Comparison of ENCODE assay signal across 34 cellular contexts in genomic region chr6:18634912-18635311, GRCh38.
"Had no signal": no experiment of that assay in that cellular context is flagged by ENCODE, and none has a peak within 500 bp of the region (broad histone marks: within the 10 kb centered on the region; RNA-seq: fewer than 3 reads in every experiment).

No MANE protein-coding gene starts in this region.

- H3K27me3 Mint-ChIP-seq: activated CD4-positive, alpha-beta memory T cell treated with anti-CD3 and anti-CD28 coated beads for 36 hours; activated CD4-positive, alpha-beta T cell treated with anti-CD3 and anti-CD28 coated beads, Interleukin-2, amount 10 ng/mL, durations not matched to agents 24 days and 14 days; activated CD8-positive, alpha-beta T cell treated with anti-CD3 and anti-CD28 coated beads for 36 hours; activated naive CD4-positive, alpha-beta T cell treated with anti-CD3 and anti-CD28 coated beads, Interleukin-2, amount 10 ng/mL, durations not matched to agents 7 days and 5 days; activated naive CD4-positive, alpha-beta T cell treated with anti-CD3 and anti-CD28 coated beads, Interleukin-2, amount 50 U/mL, for 24 hours; activated naive CD8-positive, alpha-beta T cell treated with anti-CD3 and anti-CD28 coated beads, Interleukin-2, amount 10 ng/mL, durations not matched to agents 7 days and 5 days; activated T-cell treated with anti-CD3 and anti-CD28 coated beads, Interleukin-2, amount 50 U/mL, for 24 hours; central memory CD8-positive, alpha-beta T cell had no signal

- H3K27ac Mint-ChIP-seq: activated B cell treated with CpG ODN at 0.5 μM for 24 hours; activated CD4-positive, alpha-beta memory T cell treated with anti-CD3 and anti-CD28 coated beads for 36 hours; activated CD4-positive, alpha-beta T cell treated with anti-CD3 and anti-CD28 coated beads, Interleukin-2, amount 10 ng/mL, durations not matched to agents 24 days and 14 days; activated CD8-positive, alpha-beta T cell treated with anti-CD3 and anti-CD28 coated beads for 36 hours; activated naive CD4-positive, alpha-beta T cell treated with anti-CD3 and anti-CD28 coated beads, Interleukin-2, amount 10 ng/mL, durations not matched to agents 7 days and 5 days; activated naive CD4-positive, alpha-beta T cell treated with anti-CD3 and anti-CD28 coated beads, Interleukin-2, amount 50 U/mL, for 24 hours; activated naive CD8-positive, alpha-beta T cell; activated naive CD8-positive, alpha-beta T cell treated with anti-CD3 and anti-CD28 coated beads, Interleukin-2, amount 10 ng/mL, durations not matched to agents 7 days and 5 days; activated naive CD8-positive, alpha-beta T cell treated with anti-CD3 and anti-CD28 coated beads, Interleukin-2, amount 50 U/mL, for 24 hours; activated T-cell treated with anti-CD3 and anti-CD28 coated beads, Interleukin-2, amount 50 U/mL, for 24 hours; activated T-helper 2 cell treated with anti-CD3 and anti-CD28 coated beads, Interferon-gamma antibody, Interleukin-2, Interleukin-4, amounts not matched to agents 10 μg/mL and 5 μg/mL and 100 μg/mL, durations not matched to agents 14 hours and 24 hours and 36 hours; brain; T-helper 1 cell treated with Interleukin-12 subunit alpha and Interleukin-12 subunit beta and Interleukin-4 antibody, amounts not matched to agents 30 μg/mL and 1 μg/mL, for 36 hours; T-helper 2 cell treated with Interferon-gamma antibody and Interleukin-4, amounts not matched to agents 5 μg/mL and 100 μg/mL, for 36 hours had no signal

- H3K4me1 Mint-ChIP-seq: activated B cell treated with CpG ODN at 0.5 μM for 24 hours; activated CD4-positive, alpha-beta T cell treated with anti-CD3 and anti-CD28 coated beads, Interleukin-2, amount 10 ng/mL, durations not matched to agents 24 days and 14 days; activated naive CD4-positive, alpha-beta T cell treated with anti-CD3 and anti-CD28 coated beads, Interleukin-2, amount 10 ng/mL, durations not matched to agents 7 days and 5 days; activated naive CD4-positive, alpha-beta T cell treated with anti-CD3 and anti-CD28 coated beads, Interleukin-2, amount 50 U/mL, for 24 hours; activated naive CD8-positive, alpha-beta T cell treated with anti-CD3 and anti-CD28 coated beads, Interleukin-2, amount 10 ng/mL, durations not matched to agents 7 days and 5 days; activated naive CD8-positive, alpha-beta T cell treated with anti-CD3 and anti-CD28 coated beads, Interleukin-2, amount 50 U/mL, for 24 hours; central memory CD8-positive, alpha-beta T cell had no signal

- ATAC-seq: activated CD8-positive, alpha-beta T cell treated with anti-CD3 and anti-CD28 coated beads for 36 hours; activated naive CD8-positive, alpha-beta T cell treated with anti-CD3 and anti-CD28 coated beads, Interleukin-2, amount 50 U/mL, for 24 hours had no signal

- H3K9me3 Mint-ChIP-seq: activated B cell treated with CpG ODN at 0.5 μM for 24 hours; activated CD4-positive, alpha-beta memory T cell treated with anti-CD3 and anti-CD28 coated beads for 36 hours; activated CD4-positive, alpha-beta T cell treated with anti-CD3 and anti-CD28 coated beads, Interleukin-2, amount 10 ng/mL, durations not matched to agents 24 days and 14 days; activated CD8-positive, alpha-beta T cell treated with anti-CD3 and anti-CD28 coated beads for 36 hours; activated naive CD4-positive, alpha-beta T cell treated with anti-CD3 and anti-CD28 coated beads, Interleukin-2, amount 10 ng/mL, durations not matched to agents 7 days and 5 days; activated T-cell treated with anti-CD3 and anti-CD28 coated beads, Interleukin-2, amount 50 U/mL, for 24 hours; activated T-helper 2 cell treated with anti-CD3 and anti-CD28 coated beads, Interferon-gamma antibody, Interleukin-2, Interleukin-4, amounts not matched to agents 10 μg/mL and 5 μg/mL and 100 μg/mL, durations not matched to agents 14 hours and 24 hours and 36 hours; brain; T-helper 1 cell treated with Interleukin-12 subunit alpha and Interleukin-12 subunit beta and Interleukin-4 antibody, amounts not matched to agents 30 μg/mL and 1 μg/mL, for 36 hours; T-helper 2 cell treated with Interferon-gamma antibody and Interleukin-4, amounts not matched to agents 5 μg/mL and 100 μg/mL, for 36 hours had no signal

- H3K4me3 Mint-ChIP-seq: activated B cell treated with CpG ODN at 0.5 μM for 24 hours; activated CD4-positive, alpha-beta memory T cell treated with anti-CD3 and anti-CD28 coated beads for 36 hours; activated CD4-positive, alpha-beta T cell treated with anti-CD3 and anti-CD28 coated beads, Interleukin-2, amount 10 ng/mL, durations not matched to agents 24 days and 14 days; activated CD8-positive, alpha-beta T cell treated with anti-CD3 and anti-CD28 coated beads for 36 hours; activated naive CD4-positive, alpha-beta T cell treated with anti-CD3 and anti-CD28 coated beads, Interleukin-2, amount 10 ng/mL, durations not matched to agents 7 days and 5 days; activated naive CD4-positive, alpha-beta T cell treated with anti-CD3 and anti-CD28 coated beads, Interleukin-2, amount 50 U/mL, for 24 hours; activated naive CD8-positive, alpha-beta T cell; activated naive CD8-positive, alpha-beta T cell treated with anti-CD3 and anti-CD28 coated beads, Interleukin-2, amount 10 ng/mL, durations not matched to agents 7 days and 5 days; activated naive CD8-positive, alpha-beta T cell treated with anti-CD3 and anti-CD28 coated beads, Interleukin-2, amount 50 U/mL, for 24 hours; activated T-cell treated with anti-CD3 and anti-CD28 coated beads, Interleukin-2, amount 50 U/mL, for 24 hours; brain; central memory CD8-positive, alpha-beta T cell; T-helper 1 cell treated with Interleukin-12 subunit alpha and Interleukin-12 subunit beta and Interleukin-4 antibody, amounts not matched to agents 30 μg/mL and 1 μg/mL, for 36 hours; T-helper 2 cell treated with Interferon-gamma antibody and Interleukin-4, amounts not matched to agents 5 μg/mL and 100 μg/mL, for 36 hours had no signal

- H3K27ac ChIP-seq: ascending aorta, cardiac muscle cell, VCaP had no signal

- DNase-seq: activated B cell treated with CpG ODN at 0.5 μM for 24 hours; activated CD4-positive, alpha-beta memory T cell treated with anti-CD3 and anti-CD28 coated beads for 36 hours; activated CD4-positive, alpha-beta T cell treated with anti-CD3 and anti-CD28 coated beads for 4 hours; activated CD4-positive, alpha-beta T cell treated with anti-CD3 and anti-CD28 coated beads, Interleukin-2, amount 10 ng/mL, durations not matched to agents 24 days and 14 days; activated CD4-positive, alpha-beta T cell treated with anti-CD3 and anti-CD28 coated beads, Interleukin-2, amount 50 U/mL, for 1 hour; activated CD4-positive, alpha-beta T cell treated with anti-CD3 and anti-CD28 coated beads, Interleukin-2, amount 50 U/mL, for 4 hours; activated CD4-positive, CD25-positive, alpha-beta regulatory T cell treated with anti-CD3 and anti-CD28 coated beads, Interleukin-2, amount 50 U/mL, for 72 hours; activated CD8-positive, alpha-beta memory T cell treated with anti-CD3 and anti-CD28 coated beads, Interleukin-2, amount 50 U/mL, for 4 hours; activated CD8-positive, alpha-beta T cell treated with anti-CD3 and anti-CD28 coated beads for 36 hours; activated effector memory CD4-positive, alpha-beta T cell treated with Interleukin-2 at 50 U/mL for 16 hours; activated gamma-delta T cell; activated naive CD4-positive, alpha-beta T cell treated with anti-CD3 and anti-CD28 coated beads, Interleukin-2, amount 10 ng/mL, durations not matched to agents 7 days and 5 days; activated naive CD4-positive, alpha-beta T cell treated with Interleukin-2 at 50 U/mL for 16 hours; activated naive CD8-positive, alpha-beta T cell treated with anti-CD3 and anti-CD28 coated beads, Interleukin-2, amount 10 ng/mL, durations not matched to agents 7 days and 5 days; activated naive CD8-positive, alpha-beta T cell treated with anti-CD3 and anti-CD28 coated beads, Interleukin-2, amount 50 U/mL, for 24 hours; activated T-cell treated with anti-CD3 and anti-CD28 coated beads, Interleukin-2, amount 50 U/mL, for 24 hours; activated T-cell treated with anti-CD3 and anti-CD28 coated beads, Interleukin-2, amount 50 U/mL, for 48 hours; amygdala; anterior cingulate cortex; caudate nucleus; cerebellar nuclear complex; T-helper 1 cell; T-helper 2 cell; T-helper 9 cell had no signal

- H3K9me3 ChIP-seq: ascending aorta had no signal

- H3K36me3 ChIP-seq: ascending aorta, cardiac muscle cell had no signal

- H3K27me3 ChIP-seq: ascending aorta, cardiac muscle cell had no signal

- H3K36me3 Mint-ChIP-seq: activated CD4-positive, alpha-beta memory T cell treated with anti-CD3 and anti-CD28 coated beads for 36 hours; activated naive CD4-positive, alpha-beta T cell treated with anti-CD3 and anti-CD28 coated beads, Interleukin-2, amount 10 ng/mL, durations not matched to agents 7 days and 5 days; activated naive CD4-positive, alpha-beta T cell treated with anti-CD3 and anti-CD28 coated beads, Interleukin-2, amount 50 U/mL, for 24 hours; activated naive CD8-positive, alpha-beta T cell; activated naive CD8-positive, alpha-beta T cell treated with anti-CD3 and anti-CD28 coated beads, Interleukin-2, amount 10 ng/mL, durations not matched to agents 7 days and 5 days; brain had no signal

- H3K4me1 ChIP-seq: ascending aorta had no signal

- H3K4me3 ChIP-seq: ascending aorta, cardiac muscle cell had no signal
